ENCODE assay signal across 1 cellular context in the genomic region with DNA sequence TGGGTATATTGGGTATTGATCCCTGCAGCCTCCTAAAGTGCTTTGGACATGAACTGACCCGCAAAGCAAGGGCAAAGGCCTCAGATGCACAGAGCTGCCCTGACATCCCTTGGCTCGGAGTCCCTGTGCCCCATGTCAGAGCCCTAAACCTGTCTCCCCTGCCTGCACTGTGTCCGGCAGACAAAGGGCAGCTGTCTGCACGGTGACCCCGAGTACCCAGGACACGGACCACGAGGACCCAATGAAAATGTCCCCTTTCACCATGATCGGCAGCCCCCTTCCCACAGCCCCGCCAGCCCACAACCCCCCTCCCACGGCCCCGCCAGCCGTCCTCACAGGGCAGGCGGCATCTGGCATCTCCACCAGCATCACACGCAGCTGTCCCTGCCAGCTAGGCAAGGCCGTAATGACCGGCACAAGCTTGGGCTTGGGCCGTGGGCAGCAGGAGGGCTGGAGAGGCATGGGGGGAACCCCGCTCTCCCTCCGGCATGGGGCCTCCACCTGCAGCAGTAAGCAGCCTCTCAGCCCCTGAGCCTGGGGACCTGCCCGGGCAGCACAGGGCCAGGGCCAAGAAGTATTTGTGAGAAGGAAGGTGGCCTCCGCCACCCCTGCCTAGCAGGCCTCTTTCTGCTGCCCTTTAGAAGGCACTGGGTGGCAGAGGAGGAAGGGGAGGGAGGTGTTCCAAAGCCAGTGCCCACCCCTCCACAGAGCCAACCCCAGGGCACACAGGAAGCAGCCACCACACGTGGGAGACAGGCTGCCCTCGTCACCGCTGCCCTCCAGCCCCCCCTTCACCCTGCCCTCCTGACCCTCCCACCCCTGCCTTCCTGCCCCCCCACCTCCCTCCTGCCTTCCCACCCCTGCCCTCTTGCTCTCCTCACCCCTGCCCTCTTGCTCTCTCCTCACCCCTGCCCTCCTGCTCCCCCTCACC.
TF ChIP-seq lines count a peak whose summit lies in the region.

No MANE protein-coding gene starts in this region.

TF ChIP-seq in HepG2, 621 proteins besides CTCF, POLR2A, EP300 and RAD21:
- no peak for TF ChIP-seq ZNF441 (CRISPR knock-in tag; IDR thresholded peaks at IDR 0.05; ENCODE audit: borderline replicate concordance)
- TF ChIP-seq HBP1 (CRISPR knock-in tag; IDR thresholded peaks at IDR 0.05; ENCODE audit: low read depth) = no peak
- no peak for TF ChIP-seq ZNF256 (CRISPR knock-in tag; conservative IDR thresholded peaks at IDR 0.05)
- no peak for TF ChIP-seq ZNF280D (CRISPR knock-in tag; IDR thresholded peaks at IDR 0.05)
- TF ChIP-seq AGO2 (optimal IDR thresholded peaks at IDR 0.05; ENCODE audit: low read depth, low read length) = peak; percentile 51
- TF ChIP-seq, protein P1, sequence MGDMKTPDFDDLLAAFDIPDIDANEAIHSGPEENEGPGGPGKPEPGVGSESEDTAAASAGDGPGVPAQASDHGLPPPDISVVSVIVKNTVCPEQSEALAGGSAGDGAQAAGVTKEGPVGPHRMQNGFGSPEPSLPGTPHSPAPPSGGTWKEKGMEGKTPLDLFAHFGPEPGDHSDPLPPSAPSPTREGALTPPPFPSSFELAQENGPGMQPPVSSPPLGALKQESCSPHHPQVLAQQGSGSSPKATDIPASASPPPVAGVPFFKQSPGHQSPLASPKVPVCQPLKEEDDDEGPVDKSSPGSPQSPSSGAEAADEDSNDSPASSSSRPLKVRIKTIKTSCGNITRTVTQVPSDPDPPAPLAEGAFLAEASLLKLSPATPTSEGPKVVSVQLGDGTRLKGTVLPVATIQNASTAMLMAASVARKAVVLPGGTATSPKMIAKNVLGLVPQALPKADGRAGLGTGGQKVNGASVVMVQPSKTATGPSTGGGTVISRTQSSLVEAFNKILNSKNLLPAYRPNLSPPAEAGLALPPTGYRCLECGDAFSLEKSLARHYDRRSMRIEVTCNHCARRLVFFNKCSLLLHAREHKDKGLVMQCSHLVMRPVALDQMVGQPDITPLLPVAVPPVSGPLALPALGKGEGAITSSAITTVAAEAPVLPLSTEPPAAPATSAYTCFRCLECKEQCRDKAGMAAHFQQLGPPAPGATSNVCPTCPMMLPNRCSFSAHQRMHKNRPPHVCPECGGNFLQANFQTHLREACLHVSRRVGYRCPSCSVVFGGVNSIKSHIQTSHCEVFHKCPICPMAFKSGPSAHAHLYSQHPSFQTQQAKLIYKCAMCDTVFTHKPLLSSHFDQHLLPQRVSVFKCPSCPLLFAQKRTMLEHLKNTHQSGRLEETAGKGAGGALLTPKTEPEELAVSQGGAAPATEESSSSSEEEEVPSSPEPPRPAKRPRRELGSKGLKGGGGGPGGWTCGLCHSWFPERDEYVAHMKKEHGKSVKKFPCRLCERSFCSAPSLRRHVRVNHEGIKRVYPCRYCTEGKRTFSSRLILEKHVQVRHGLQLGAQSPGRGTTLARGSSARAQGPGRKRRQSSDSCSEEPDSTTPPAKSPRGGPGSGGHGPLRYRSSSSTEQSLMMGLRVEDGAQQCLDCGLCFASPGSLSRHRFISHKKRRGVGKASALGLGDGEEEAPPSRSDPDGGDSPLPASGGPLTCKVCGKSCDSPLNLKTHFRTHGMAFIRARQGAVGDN (CRISPR knock-in tag; IDR thresholded peaks at IDR 0.05) = no peak
- no peak for TF ChIP-seq CCAR2 (optimal IDR thresholded peaks at IDR 0.05; ENCODE audit: low read depth, low read length)
- TF ChIP-seq TFDP2 (CRISPR knock-in tag; IDR thresholded peaks at IDR 0.05) = no peak
- TF ChIP-seq ZNF781 (CRISPR knock-in tag; IDR thresholded peaks at IDR 0.05; ENCODE audit: borderline replicate concordance, not compliant biosample characterization) = no peak
- TF ChIP-seq ZNF891 (CRISPR knock-in tag; IDR thresholded peaks at IDR 0.05) = no peak
- TF ChIP-seq KDM4B (CRISPR knock-in tag; IDR thresholded peaks at IDR 0.05) = no peak
- peak; percentile 66; the same call in 1 of the 2 replicates for TF ChIP-seq PCBP1 (IDR thresholded peaks at IDR 0.05; ENCODE audit: borderline replicate concordance, low read depth, low read length)
- no peak for TF ChIP-seq DNMT1 (CRISPR knock-in tag; IDR thresholded peaks at IDR 0.05)
- TF ChIP-seq ZSCAN21 (CRISPR knock-in tag; IDR thresholded peaks at IDR 0.05; ENCODE audit: borderline replicate concordance) = no peak
- no peak for TF ChIP-seq SMAD9 (CRISPR knock-in tag; IDR thresholded peaks at IDR 0.05)
- TF ChIP-seq, protein P2, sequence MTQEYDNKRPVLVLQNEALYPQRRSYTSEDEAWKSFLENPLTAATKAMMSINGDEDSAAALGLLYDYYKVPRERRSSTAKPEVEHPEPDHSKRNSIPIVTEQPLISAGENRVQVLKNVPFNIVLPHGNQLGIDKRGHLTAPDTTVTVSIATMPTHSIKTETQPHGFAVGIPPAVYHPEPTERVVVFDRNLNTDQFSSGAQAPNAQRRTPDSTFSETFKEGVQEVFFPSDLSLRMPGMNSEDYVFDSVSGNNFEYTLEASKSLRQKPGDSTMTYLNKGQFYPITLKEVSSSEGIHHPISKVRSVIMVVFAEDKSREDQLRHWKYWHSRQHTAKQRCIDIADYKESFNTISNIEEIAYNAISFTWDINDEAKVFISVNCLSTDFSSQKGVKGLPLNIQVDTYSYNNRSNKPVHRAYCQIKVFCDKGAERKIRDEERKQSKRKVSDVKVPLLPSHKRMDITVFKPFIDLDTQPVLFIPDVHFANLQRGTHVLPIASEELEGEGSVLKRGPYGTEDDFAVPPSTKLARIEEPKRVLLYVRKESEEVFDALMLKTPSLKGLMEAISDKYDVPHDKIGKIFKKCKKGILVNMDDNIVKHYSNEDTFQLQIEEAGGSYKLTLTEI (CRISPR knock-in tag; conservative IDR thresholded peaks at IDR 0.05) = no peak
- TF ChIP-seq GATA4 (IDR thresholded peaks at IDR 0.05; ENCODE audit: borderline replicate concordance, low read depth) = no peak
- peak; percentile 66; the same call in 1 of the 2 replicates for TF ChIP-seq ZSCAN25 (CRISPR knock-in tag; IDR thresholded peaks at IDR 0.05)
- no peak for TF ChIP-seq KAT8 (CRISPR knock-in tag; IDR thresholded peaks at IDR 0.05)
- no peak for TF ChIP-seq HNF4A (CRISPR knock-in tag; IDR thresholded peaks at IDR 0.05)
